ENCODE assay signal across 19 cellular contexts in the genomic region with DNA sequence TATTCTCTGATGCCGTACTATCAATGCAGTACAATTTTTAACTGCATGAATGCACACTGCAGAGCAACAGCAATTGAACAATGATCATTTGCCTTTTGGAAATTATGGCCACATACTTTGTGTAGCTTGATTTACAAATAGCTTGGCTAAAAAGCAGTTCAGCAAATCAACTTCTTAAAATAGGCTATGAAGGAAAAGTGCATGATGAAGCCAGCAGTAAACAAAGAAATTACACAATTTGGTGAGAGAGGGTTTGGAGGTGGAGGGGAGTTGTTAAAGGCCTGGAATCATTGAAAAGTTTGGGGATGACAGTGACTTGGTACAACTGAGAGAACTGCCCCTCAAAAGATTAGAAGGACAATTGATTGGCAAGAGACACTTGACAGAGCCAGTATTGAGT. TPM values are rescaled to one million over a fixed set of nuclear protein-coding genes. Genes with fewer than 3 reads are reported as not detected.
DNase-seq lines count a peak whose midpoint lies in the region; ATAC-seq and TF ChIP-seq lines count a peak whose summit lies in the region.
"Had no signal": no experiment of that assay in that cellular context is flagged by ENCODE, and none has a peak within 500 bp of the region (broad histone marks: within the 10 kb centered on the region; RNA-seq: fewer than 3 reads in every experiment).

No MANE protein-coding gene starts in this region.

- H3K9ac ChIP-seq in liver (ENCODE audit: low read depth in 1 of 2, low read length in 2 of 2): no peak overlapping the region
- H3K9ac ChIP-seq: GM23248 had no signal

- DNase-seq in dorsolateral prefrontal cortex: no peak
- DNase-seq in psoas muscle: no peak
- DNase-seq in NCI-H187 (lab: John Stamatoyannopoulos, UW): no peak
- no peak for DNase-seq in EL
- DNase-seq in kidney tubule cell (ENCODE audit: low spot score): no peak
- DNase-seq in right cardiac atrium: no peak
- DNase-seq: ACHN; BE2C; CD4-positive, CD25-positive, alpha-beta regulatory T cell; CD8-positive, alpha-beta memory T cell; DMS 273 treated with DMSO at 0.1 percent for 48 hours; DMS53; DND-41; GM23248 had no signal

- H3K4me1 ChIP-seq in liver (ENCODE audit: control insufficient read depth in 4 of 4, insufficient read depth in 4 of 4, low read length in 3 of 4): peaks cover 3 to 22% (median 12%) of the 10 kb centered on the region in 4 donors
- H3K4me1 ChIP-seq in psoas muscle: peaks cover 3% of the 10 kb centered on the region
- H3K4me1 ChIP-seq in right cardiac atrium (ENCODE audit: control insufficient read depth, insufficient read depth, low read length): peaks cover 4% of the 10 kb centered on the region

- H3K27ac ChIP-seq in dorsolateral prefrontal cortex: peak overlapping the region in 48 of 59 donors; percentile 3 to 91 (median 62)
- H3K27ac ChIP-seq in liver (ENCODE audit: low read depth in 1 of 2, low read length in 2 of 2): peak overlapping the region in 1 of 2 donors; percentile 45
- no peak overlapping the region for H3K27ac ChIP-seq in psoas muscle
- H3K27ac ChIP-seq in right cardiac atrium (ENCODE audit: low read length): no peak overlapping the region
- H3K27ac ChIP-seq: GM23248, HL-60 had no signal

- TF ChIP-seq RAD21 in liver (IDR thresholded peaks at IDR 0.05): no peak

- peak overlapping the region in 1 of 59 donors; percentile 4 for H3K4me3 ChIP-seq in dorsolateral prefrontal cortex
- no peak overlapping the region for H3K4me3 ChIP-seq in liver (ENCODE audit: low read depth in 1 of 3, low read length in 3 of 3)
- no peak overlapping the region for H3K4me3 ChIP-seq in psoas muscle
- H3K4me3 ChIP-seq in right cardiac atrium (ENCODE audit: low read length): no peak overlapping the region
- H3K4me3 ChIP-seq: GM23248, HAP-1 had no signal

- WGBS in liver: 83% methylated on average over 1 of the region's 1 CpG
- WGBS in psoas muscle, 3 donors: 89 to 96% (median 90%) methylated on average over 1 of the region's 1 CpG
- 83% methylated on average over 1 of the region's 1 CpG for WGBS in right cardiac atrium

- H3K36me3 ChIP-seq in liver (ENCODE audit: control insufficient read depth in 4 of 4, insufficient read depth in 3 of 4, low read depth in 1 of 4, low read length in 3 of 4) (no peaks in the 10 kb centered on the region), psoas muscle (ENCODE audit: insufficient read depth in 1 of 2, low read depth in 1 of 2) (no peaks in the 10 kb centered on the region)
- H3K36me3 ChIP-seq: BE2C, HAP-1 had no signal

- intact Hi-C loops in dorsolateral prefrontal cortex (cut with DNase I) (no loop called here), psoas muscle (cut with DNase I) (loop anchor here in 1 of 2 donors (10.0 kb wide), 1 partner anchor 241 kb away; a partner anchor contains a TSS), right cardiac atrium (cut with DNase I) (no loop called here)

- no peak for TF ChIP-seq CTCF in dorsolateral prefrontal cortex (IDR thresholded peaks at IDR 0.05 in 54 of 56, conservative IDR thresholded peaks at IDR 0.05 in 2 of 56; ENCODE audit: low read depth in 1 of 56, partially characterized antibody in 56 of 56)
- TF ChIP-seq CTCF in liver (IDR thresholded peaks at IDR 0.05; ENCODE audit: low read depth, low read length, missing input control): no peak
- TF ChIP-seq CTCF in psoas muscle (IDR thresholded peaks at IDR 0.05): no peak

- H3K27me3 ChIP-seq in dorsolateral prefrontal cortex: no peaks in the 10 kb centered on the region
- H3K27me3 ChIP-seq in liver (ENCODE audit: control insufficient read depth in 4 of 4, insufficient read depth in 4 of 4, low read length in 3 of 4): no peaks in the 10 kb centered on the region
- H3K27me3 ChIP-seq in psoas muscle (ENCODE audit: insufficient read depth in 3 of 3, low read length in 2 of 3): no peaks in the 10 kb centered on the region
- no peaks in the 10 kb centered on the region for H3K27me3 ChIP-seq in right cardiac atrium (ENCODE audit: control insufficient read depth, insufficient read depth)
- H3K27me3 ChIP-seq: BE2C had no signal

- H3K9me3 ChIP-seq in liver (ENCODE audit: control insufficient read depth in 4 of 4, low read length in 3 of 4): no peaks in the 10 kb centered on the region
- no peaks in the 10 kb centered on the region for H3K9me3 ChIP-seq in psoas muscle
- H3K9me3 ChIP-seq in right cardiac atrium (ENCODE audit: control insufficient read depth, low read length): no peaks in the 10 kb centered on the region
- H3K9me3 ChIP-seq: BE2C, HAP-1 had no signal

- ATAC-seq in psoas muscle: peak in 3 of 4 donors; percentile 19 to 88 (median 72)
- no peak for ATAC-seq in right cardiac atrium

TF ChIP-seq in liver, 16 proteins besides CTCF, POLR2A, EP300 and RAD21:
- TF ChIP-seq TAF1 (conservative IDR thresholded peaks at IDR 0.05) (no peak), SP1 (IDR thresholded peaks at IDR 0.05) (peak; percentile 9), EGR1 (IDR thresholded peaks at IDR 0.05; ENCODE audit: low read depth in 2 of 2) (no peak), JUND (IDR thresholded peaks at IDR 0.05) (no peak), HNF4A (conservative IDR thresholded peaks at IDR 0.05) (peak in 1 of 2 donors; percentile 4), GABPA (IDR thresholded peaks at IDR 0.05 in 1 of 2, conservative IDR thresholded peaks at IDR 0.05 in 1 of 2) (no peak), FOXA1 (IDR thresholded peaks at IDR 0.05) (no peak), HNF4G (IDR thresholded peaks at IDR 0.05) (no peak)

RNA-seq across cellular contexts. Expression of a gene that starts 6.5 kb away (rescaled TPM):
- total RNA-seq in dorsolateral prefrontal cortex: 10 to 100 TPM in 7 of 120 experiments, 1 to 10 TPM in 113; 4.7 to 13.1 (median 7.1) TPM
- 1 to 10 TPM; 3.5 to 3.8 TPM for total RNA-seq in liver
- polyA plus RNA-seq in liver: 1 to 10 TPM; 2.9 to 4.2 TPM
- 1 to 10 TPM in 3 of 4 donors, under 1 TPM in 1; 0.84 to 1.5 (median 1.4) TPM for total RNA-seq in psoas muscle
- polyA plus RNA-seq in psoas muscle: 1 to 10 TPM in 2 of 3 donors, under 1 TPM in 1; 0.66 to 1.4 (median 1.3) TPM
- 1 to 10 TPM; 4.0 to 4.6 (median 4.3) TPM for total RNA-seq in right cardiac atrium
- 2.7 TPM for polyA plus RNA-seq in right cardiac atrium

RNA-seq across cellular contexts. Expression of a gene that starts 44.6 kb away (rescaled TPM):
- 100 to 1,000 TPM in 99 of 120 experiments, 10 to 100 TPM in 21; 53.1 to 378 (median 135) TPM for total RNA-seq in dorsolateral prefrontal cortex
- 1 to 10 TPM in 1 of 2 donors, under 1 TPM in 1; 0.50 to 1.6 TPM for total RNA-seq in liver
- polyA plus RNA-seq in liver: under 1 TPM; 0.48 to 0.53 TPM
- under 1 TPM in 2 of 4 donors, not detected in 2; 0.08 to 0.09 TPM for total RNA-seq in psoas muscle
- under 1 TPM in 2 of 3 donors, not detected in 1; 0.01 to 0.03 TPM for polyA plus RNA-seq in psoas muscle
- total RNA-seq in right cardiac atrium: under 1 TPM; 0.11 to 0.31 (median 0.20) TPM
- polyA plus RNA-seq in right cardiac atrium: 0.14 TPM
- total RNA-seq: CD4-positive, CD25-positive, alpha-beta regulatory T cell; GM23248; H4 had no signal
- polyA plus RNA-seq: CD4-positive, CD25-positive, alpha-beta regulatory T cell; CD8-positive, alpha-beta memory T cell; GM23248; IgD-negative memory B cell had no signal

RNA-seq across cellular contexts. Expression of a gene that starts 56.0 kb away (rescaled TPM):
- 100 to 1,000 TPM in 76 of 120 experiments, 10 to 100 TPM in 44; 68.4 to 189 (median 105) TPM for total RNA-seq in dorsolateral prefrontal cortex
- total RNA-seq in liver: not detected
- not detected for polyA plus RNA-seq in liver
- not detected for total RNA-seq in psoas muscle
- under 1 TPM in 2 of 3 donors, not detected in 1; 0.01 to 0.04 TPM for polyA plus RNA-seq in psoas muscle
- total RNA-seq in right cardiac atrium: not detected
- polyA plus RNA-seq in right cardiac atrium: not detected
- total RNA-seq: CD4-positive, CD25-positive, alpha-beta regulatory T cell; GM23248; H4 had no signal
- polyA plus RNA-seq: CD8-positive, alpha-beta memory T cell; GM23248; IgD-negative memory B cell had no signal

Comparison
In these comparisons a context has a peak if more than half of its experiments do, and no peak if none do; other contexts are left out.
1. H3K27ac ChIP-seq: peak in dorsolateral prefrontal cortex (48 of 59); none in psoas muscle (single experiment) and right cardiac atrium (single experiment).
2. ATAC-seq: peak in psoas muscle (3 of 4); none in right cardiac atrium (0 of 2).
3. RNA of a gene that starts 44.6 kb away (total RNA-seq): 53.1 to 378 TPM in dorsolateral prefrontal cortex; 0.50 to 1.6 TPM in liver, 0.11 to 0.31 TPM in right cardiac atrium and 0.08 to 0.09 TPM in psoas muscle; every median in the first group is over 10 times any median in the second.
4. RNA of a gene that starts 56.0 kb away (total RNA-seq): 68.4 to 189 TPM in dorsolateral prefrontal cortex; not detected in right cardiac atrium, not detected in liver and not detected in psoas muscle; every median in the first group is over 10 times any median in the second.